In genomic region chr15:49083471-49084284, GRCh38 we compare ENCODE assay signal across 20 cellular contexts. TPM values are rescaled to one million over a fixed set of nuclear protein-coding genes. Genes with fewer than 3 reads are reported as not detected.
DNase-seq lines count a peak whose midpoint lies in the region; ATAC-seq, FAIRE-seq and TF ChIP-seq lines count a peak whose summit lies in the region.
"Had no signal": no experiment of that assay in that cellular context is flagged by ENCODE, and none has a peak within 500 bp of the region (broad histone marks: within the 10 kb centered on the region; RNA-seq: fewer than 3 reads in every experiment).

No MANE protein-coding gene starts in this region.

- H3K27me3 Mint-ChIP-seq in type B pancreatic cell: no peaks in the 10 kb centered on the region
- peaks cover 13% of the 10 kb centered on the region for H3K27me3 Mint-ChIP-seq in activated T-helper 1 cell treated with anti-CD3 and anti-CD28 coated beads, Interleukin-12 subunit alpha, Interleukin-12 subunit beta, Interleukin-2, Interleukin-4 antibody, amounts not matched to agents 30 ng/mL and 10 ng/mL and 1 ng/mL, durations not matched to agents 14 hours and 24 hours and 36 hours (ENCODE audit: insufficient read depth)

- H3K4me3 Mint-ChIP-seq in type B pancreatic cell: no peak overlapping the region
- H3K4me3 Mint-ChIP-seq in activated T-helper 1 cell treated with anti-CD3 and anti-CD28 coated beads, Interleukin-12 subunit alpha, Interleukin-12 subunit beta, Interleukin-2, Interleukin-4 antibody, amounts not matched to agents 30 ng/mL and 10 ng/mL and 1 ng/mL, durations not matched to agents 14 hours and 24 hours and 36 hours: no peak overlapping the region
- H3K4me3 Mint-ChIP-seq: nephron had no signal

- 88 to 95% (median 92%) methylated on average over 5 of the region's 5 CpGs for WGBS in adrenal gland, 4 donors

- peak; percentile 73 for ATAC-seq in left lung
- no peak for ATAC-seq in HG02884 (IDR thresholded peaks at IDR 0.05; ENCODE audit: unreplicated experiment)
- ATAC-seq: gastrocnemius medialis had no signal

- H3K36me3 Mint-ChIP-seq in type B pancreatic cell: no peaks in the 10 kb centered on the region
- no peaks in the 10 kb centered on the region for H3K36me3 Mint-ChIP-seq in activated T-helper 1 cell treated with anti-CD3 and anti-CD28 coated beads, Interleukin-12 subunit alpha, Interleukin-12 subunit beta, Interleukin-2, Interleukin-4 antibody, amounts not matched to agents 30 ng/mL and 10 ng/mL and 1 ng/mL, durations not matched to agents 14 hours and 24 hours and 36 hours (ENCODE audit: low read depth)

- H3K9me3 ChIP-seq in left lung: no peaks in the 10 kb centered on the region
- H3K9me3 ChIP-seq in adrenal gland (replicated peaks in 1 of 3): no peaks in the 10 kb centered on the region
- H3K9me3 ChIP-seq: gastrocnemius medialis, right atrium auricular region, SJCRH30 had no signal

- H3K36me3 ChIP-seq in bronchial epithelial cell (ENCODE audit: control insufficient read depth, insufficient read depth, low read length) (no peaks in the 10 kb centered on the region), left lung (no peaks in the 10 kb centered on the region), adrenal gland (replicated peaks in 1 of 2) (no peaks in the 10 kb centered on the region)
- H3K36me3 ChIP-seq: BLaER1 treated with 17β-estradiol and CSF1 and Interleukin-3, amounts not matched to agents 10 nM and 100 nM; gastrocnemius medialis; right atrium auricular region; SJCRH30 had no signal

- H3K4me1 ChIP-seq in left lung (no peaks in the 10 kb centered on the region), adrenal gland (replicated peaks in 1 of 2) (no peaks in the 10 kb centered on the region)
- H3K4me1 ChIP-seq: BLaER1 treated with 17β-estradiol and CSF1 and Interleukin-3, amounts not matched to agents 10 nM and 100 nM; gastrocnemius medialis; right atrium auricular region; SJCRH30 had no signal

- no peaks in the 10 kb centered on the region for H3K27me3 ChIP-seq in bronchial epithelial cell (ENCODE audit: control insufficient read depth, insufficient read depth, low read length)
- H3K27me3 ChIP-seq in left lung: no peaks in the 10 kb centered on the region
- no peaks in the 10 kb centered on the region for H3K27me3 ChIP-seq in adrenal gland
- H3K27me3 ChIP-seq: BLaER1 treated with 17β-estradiol and CSF1 and Interleukin-3, amounts not matched to agents 10 nM and 100 nM; gastrocnemius medialis; right atrium auricular region; SJCRH30 had no signal

- FAIRE-seq in GM12891 (lab: Jason Lieb, UNC) (no peak), bronchial epithelial cell (lab: Jason Lieb, UNC) (peak; percentile 81)
- FAIRE-seq: GM19239 had no signal

- H3K4me1 Mint-ChIP-seq in type B pancreatic cell (ENCODE audit: unreplicated experiment): no peaks in the 10 kb centered on the region
- no peaks in the 10 kb centered on the region for H3K4me1 Mint-ChIP-seq in activated T-helper 1 cell treated with anti-CD3 and anti-CD28 coated beads, Interleukin-12 subunit alpha, Interleukin-12 subunit beta, Interleukin-2, Interleukin-4 antibody, amounts not matched to agents 30 ng/mL and 10 ng/mL and 1 ng/mL, durations not matched to agents 14 hours and 24 hours and 36 hours (ENCODE audit: low read depth)
- H3K4me1 Mint-ChIP-seq: nephron had no signal

- TF ChIP-seq CTCF in bronchial epithelial cell (IDR thresholded peaks at IDR 0.05; ENCODE audit: insufficient read depth, low read length, severe bottlenecking) (no peak), left lung (IDR thresholded peaks at IDR 0.05) (no peak), type B pancreatic cell (conservative IDR thresholded peaks at IDR 0.05) (no peak), adrenal gland (IDR thresholded peaks at IDR 0.05) (no peak)

- H3K4me3 ChIP-seq in bronchial epithelial cell (ENCODE audit: low read depth, low read length) (no peak overlapping the region), left lung (no peak overlapping the region), adrenal gland (no peak overlapping the region)
- H3K4me3 ChIP-seq: BLaER1 treated with 17β-estradiol and CSF1 and Interleukin-3, amounts not matched to agents 10 nM and 100 nM; gastrocnemius medialis; right atrium auricular region; SJCRH30 had no signal

- intact Hi-C loops in left lung (cut with DNase I) (no loop called here), adrenal gland (cut with DNase I) (no loop called here)
- intact Hi-C loops in activated T-helper 1 cell treated with anti-CD3 and anti-CD28 coated beads, Interleukin-12 subunit alpha, Interleukin-12 subunit beta, Interleukin-2, Interleukin-4 antibody, amounts not matched to agents 30 ng/mL and 10 ng/mL and 1 ng/mL, durations not matched to agents 14 hours and 24 hours and 36 hours (cut with micrococcal nuclease): no loop called here

- H3K27ac Mint-ChIP-seq in type B pancreatic cell: peak overlapping the region; percentile 16
- no peak overlapping the region for H3K27ac Mint-ChIP-seq in activated T-helper 1 cell treated with anti-CD3 and anti-CD28 coated beads, Interleukin-12 subunit alpha, Interleukin-12 subunit beta, Interleukin-2, Interleukin-4 antibody, amounts not matched to agents 30 ng/mL and 10 ng/mL and 1 ng/mL, durations not matched to agents 14 hours and 24 hours and 36 hours
- H3K27ac Mint-ChIP-seq: nephron had no signal

- H3K27ac ChIP-seq in left lung (peak overlapping the region; percentile 60 to 71), adrenal gland (no peak overlapping the region)
- H3K27ac ChIP-seq: BLaER1 treated with 17β-estradiol and CSF1 and Interleukin-3, amounts not matched to agents 10 nM and 100 nM; gastrocnemius medialis; right atrium auricular region; SJCRH30 had no signal

- no peak for TF ChIP-seq POLR2A in GM12891 (IDR thresholded peaks at IDR 0.05; ENCODE audit: low read depth, low read length)
- TF ChIP-seq POLR2A in adrenal gland (IDR thresholded peaks at IDR 0.05): no peak

- DNase-seq in GM12891 (ENCODE audit: insufficient read length, low spot score): no peak
- no peak for DNase-seq in bronchial epithelial cell (ENCODE audit: low read depth)
- DNase-seq in left lung: no peak
- DNase-seq in type B pancreatic cell (ENCODE audit: extremely low spot score, unreplicated experiment): no peak
- DNase-seq in NK-92 treated with Interleukin-12 subunit alpha and Interleukin-12 subunit beta, amount 100 ng/mL, for 24 hours (lab: John Stamatoyannopoulos, UW): no peak
- DNase-seq in activated T-helper 1 cell treated with anti-CD3 and anti-CD28 coated beads, Interleukin-12 subunit alpha, Interleukin-12 subunit beta, Interleukin-2, Interleukin-4 antibody, amounts not matched to agents 30 ng/mL and 10 ng/mL and 1 ng/mL, durations not matched to agents 14 hours and 24 hours and 36 hours (ENCODE audit: low spot score): no peak
- DNase-seq in adrenal gland: no peak
- DNase-seq: activated CD8-positive, alpha-beta memory T cell treated with anti-CD3 and anti-CD28 coated beads, Interleukin-2, amount 50 U/mL, for 4 hours; activated naive CD4-positive, alpha-beta T cell treated with Interleukin-2 at 50 U/mL for 16 hours; effector memory CD4-positive, alpha-beta T cell; gastrocnemius medialis; MM.1S; NCI-H1930; NCI-H510A had no signal

- H3K9me3 Mint-ChIP-seq in type B pancreatic cell: no peaks in the 10 kb centered on the region
- no peaks in the 10 kb centered on the region for H3K9me3 Mint-ChIP-seq in activated T-helper 1 cell treated with anti-CD3 and anti-CD28 coated beads, Interleukin-12 subunit alpha, Interleukin-12 subunit beta, Interleukin-2, Interleukin-4 antibody, amounts not matched to agents 30 ng/mL and 10 ng/mL and 1 ng/mL, durations not matched to agents 14 hours and 24 hours and 36 hours
- H3K9me3 Mint-ChIP-seq: nephron had no signal

TF ChIP-seq in GM12891, 5 proteins besides CTCF, POLR2A, EP300 and RAD21:
- TF ChIP-seq PAX5 (IDR thresholded peaks at IDR 0.05; ENCODE audit: insufficient read depth, low read length, severe bottlenecking): no peak
- TF ChIP-seq TAF1 (IDR thresholded peaks at IDR 0.05; ENCODE audit: low read depth, low read length): no peak
- no peak for TF ChIP-seq POU2F2 (IDR thresholded peaks at IDR 0.05; ENCODE audit: low read depth, low read length)
- TF ChIP-seq POLR2AphosphoS5 (IDR thresholded peaks at IDR 0.05; ENCODE audit: low read depth, low read length): no peak
- TF ChIP-seq SPI1 (IDR thresholded peaks at IDR 0.05; ENCODE audit: low read depth, low read length): 0 out of 2 replicates have a peak, but pooled peaks have one; percentile 17

RNA-seq across cellular contexts. Expression of gene SECISBP2L, which starts 37.4 kb away (rescaled TPM):
- polyA plus RNA-seq in GM12891 (2012; ENCODE audit: low read depth, missing spikeins): 6.6 TPM
- total RNA-seq in bronchial epithelial cell (9.0 and 13.8 TPM in 2 replicates), left lung (100 to 1,000 TPM in 1 of 2 donors, 10 to 100 TPM in 1; 79.8 to 106 TPM), type B pancreatic cell (ENCODE audit: low replicate concordance) (51.9 and 74.7 TPM in 2 replicates), adrenal gland (10 to 100 TPM; 24.9 to 99.2 (median 44.2) TPM)
- total RNA-seq in activated T-helper 1 cell treated with anti-CD3 and anti-CD28 coated beads, Interleukin-12 subunit alpha, Interleukin-12 subunit beta, Interleukin-2, Interleukin-4 antibody, amounts not matched to agents 30 ng/mL and 10 ng/mL and 1 ng/mL, durations not matched to agents 14 hours and 24 hours and 36 hours: 38.0 and 44.8 TPM in 2 replicates
- polyA plus RNA-seq in adrenal gland: 10 to 100 TPM in 2 of 3 donors, 1 to 10 TPM in 1; 9.1 to 65.9 (median 12.8) TPM

Comparison
In these comparisons a context has a peak if more than half of its experiments do, and no peak if none do; other contexts are left out.
1. H3K27ac ChIP-seq: peak in left lung (2 of 2); none in adrenal gland (0 of 5).